In the genomic region with DNA sequence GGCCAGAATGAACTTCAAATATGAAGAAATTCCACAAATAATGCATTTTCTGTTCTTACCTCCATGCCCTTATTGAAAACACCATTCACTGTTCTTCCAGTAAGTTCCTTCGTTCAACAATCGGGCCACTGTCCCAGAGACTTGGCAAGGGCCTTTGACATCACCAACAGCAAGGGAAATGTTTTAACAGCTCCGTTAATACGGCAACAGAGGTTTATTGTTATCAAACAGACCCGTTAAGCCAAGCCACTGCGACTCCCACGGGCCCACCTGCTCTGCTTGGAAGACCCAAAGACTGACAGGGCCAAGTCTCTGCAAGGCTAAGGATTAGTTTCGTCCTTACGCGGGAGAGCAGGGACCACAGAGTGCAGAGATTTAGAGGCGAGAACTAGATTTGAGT, we compare ENCODE assay signal across 25 cellular contexts. TPM values are rescaled to one million over a fixed set of nuclear protein-coding genes. Genes with fewer than 3 reads are reported as not detected.
DNase-seq lines count a peak whose midpoint lies in the region; ATAC-seq lines count a peak whose summit lies in the region.
"Had no signal": no experiment of that assay in that cellular context is flagged by ENCODE, and none has a peak within 500 bp of the region (broad histone marks: within the 10 kb centered on the region; RNA-seq: fewer than 3 reads in every experiment).

No MANE protein-coding gene starts in this region.

- ATAC-seq in HG02884 (IDR thresholded peaks at IDR 0.05; ENCODE audit: unreplicated experiment), result no peak
- ATAC-seq: gastrocnemius medialis; HCT116; stimulated activated naive B cell treated with anti-CD40 and anti-IgM and Interleukin-4, amounts not matched to agents 10 μg/mL and 1 μg/mL and 100 μg/mL, for 72 hours had no signal

- in situ Hi-C loops in SK-MEL-5 (cut with HindIII; ENCODE audit: low pct_unique_long_range_greater_than_20kb, low sequenced_read_pairs), result no loop called here

- intact Hi-C loops in head of caudate nucleus (cut with DNase I), result no loop called here

- DNase-seq in C1 segment of cervical spinal cord (lab: John Stamatoyannopoulos, UW), result peak in 12 of 14 donors; percentile 12 to 75 (median 56)
- DNase-seq in SK-MEL-5 (ENCODE audit: low read depth, low spot score), result peak; percentile 99
- peak; percentile 21 to 89 (median 74) for DNase-seq in head of caudate nucleus
- DNase-seq in pons (ENCODE audit: low spot score), result peak; percentile 98
- no peak for DNase-seq in NCI-H510A treated with DMSO at 0.1 percent for 48 hours (lab: John Stamatoyannopoulos, UW)
- DNase-seq in central memory CD4-positive, alpha-beta T cell, result no peak
- DNase-seq in DMS153 (lab: John Stamatoyannopoulos, UW), result no peak
- DNase-seq: activated CD4-positive, alpha-beta T cell treated with anti-CD3 and anti-CD28 coated beads for 1 hour; activated effector memory CD4-positive, alpha-beta T cell treated with anti-CD3 and anti-CD28 coated beads, Interleukin-2, amount 50 U/mL, for 16 hours; colonic mucosa; gastrocnemius medialis; NCI-H2081; NK-92 treated with Interleukin-12 subunit alpha and Interleukin-12 subunit beta, amount 100 ng/mL, for 24 hours; stimulated activated CD4-positive, alpha-beta T cell treated with anti-CD3 and anti-CD28 coated beads, Interleukin-4, amount 100 ng/mL, for 1 hour; stimulated activated naive B cell treated with anti-CD40 and anti-IgM and Interleukin-4, amounts not matched to agents 10 μg/mL and 1 μg/mL and 100 μg/mL, for 72 hours had no signal

RNA-seq across cellular contexts. Expression of a gene that starts 43.4 kb away (rescaled TPM):
- total RNA-seq in SK-MEL-5 (2014; rRNA removed; shearing (Covaris generic)), result not detected in 2 replicates
- not detected in 2 replicates for polyA plus RNA-seq in SK-MEL-5 (2015; cell fraction: cytosol; rRNA removed)
- polyA plus RNA-seq in SK-MEL-5 (2015; cell fraction: nucleus; rRNA removed), result not detected in 2 replicates
- total RNA-seq: colonic mucosa, esophagus muscularis mucosa, gastrocnemius medialis, kidney epithelial cell, lung, NCI-H460, neural crest cell, pulmonary artery endothelial cell, thoracic aorta had no signal
- polyA plus RNA-seq: IgD-negative memory B cell, lung had no signal

Comparison
In these comparisons a context has a peak if more than half of its experiments do, and no peak if none do; other contexts are left out.
1. DNase-seq: peak in C1 segment of cervical spinal cord (12 of 14), SK-MEL-5 (single experiment), head of caudate nucleus (42 of 42) and pons (single experiment); none in NCI-H510A treated with DMSO at 0.1 percent for 48 hours (single experiment), central memory CD4-positive, alpha-beta T cell (single experiment) and DMS153 (single experiment).